ENCODE assay signal across 10 cellular contexts in genomic region chrX:111728096-111728495, GRCh38.
"Had no signal": no experiment of that assay in that cellular context is flagged by ENCODE, and none has a peak within 500 bp of the region (broad histone marks: within the 10 kb centered on the region; RNA-seq: fewer than 3 reads in every experiment).

No MANE protein-coding gene starts in this region.

- ATAC-seq: activated CD4-positive, CD25-positive, alpha-beta regulatory T cell treated with anti-CD3 and anti-CD28 coated beads, Interleukin-2, amount 50 U/mL, for 24 hours; activated naive CD4-positive, alpha-beta T cell treated with anti-CD3 and anti-CD28 coated beads, Interleukin-2, amount 50 U/mL, for 72 hours; activated T-cell treated with anti-CD3 and anti-CD28 coated beads, Interleukin-2, amount 50 U/mL, for 4 hours had no signal

- DNase-seq: activated effector memory CD4-positive, alpha-beta T cell treated with anti-CD3 and anti-CD28 coated beads, Interleukin-2, amount 50 U/mL, for 16 hours; activated T-cell treated with anti-CD3 and anti-CD28 coated beads, Interleukin-2, amount 50 U/mL, for 4 hours; anterior cingulate cortex; effector CD4-positive, alpha-beta T cell; hippocampal formation; kidney glomerular epithelial cell; thyroid gland; uterus had no signal
